In genomic region chr15:73633111-73633990, GRCh38 we compare ENCODE assay signal across 8 cellular contexts. TPM values are rescaled to one million over a fixed set of nuclear protein-coding genes. Genes with fewer than 3 reads are reported as not detected.
DNase-seq lines count a peak whose midpoint lies in the region; ATAC-seq and TF ChIP-seq lines count a peak whose summit lies in the region.

TSS of gene NPTN (minus strand) at chr15:73633389. CDS start at chr15:73633215, 174 bp downstream.

- H3K9me3 Mint-ChIP-seq in CD14-positive monocyte, result no peaks in the 10 kb centered on the region
- H3K9me3 Mint-ChIP-seq in activated CD4-positive, alpha-beta memory T cell treated with anti-CD3 and anti-CD28 coated beads for 36 hours, result no peaks in the 10 kb centered on the region

- peaks cover 63% of the 10 kb centered on the region for H3K4me1 Mint-ChIP-seq in CD14-positive monocyte
- H3K4me1 Mint-ChIP-seq in activated CD4-positive, alpha-beta memory T cell treated with anti-CD3 and anti-CD28 coated beads for 36 hours (ENCODE audit: low read depth), result peaks cover 47% of the 10 kb centered on the region

- CTCF ChIA-PET in activated CD4-positive, alpha-beta memory T cell treated with anti-CD3 and anti-CD28 coated beads for 36 hours (lab: Charles Lee), result interaction anchor here (0.8 to 17.3 kb wide), 6 partner anchors 15 to 148 kb away, joined by 3 to 437 read pairs (median 114); partner anchors contain the start of gene CD276

- peak within 1 kb of the TSS; percentile 62 to 97 (median 92) for H3K27ac ChIP-seq in dorsolateral prefrontal cortex

- POLR2A ChIA-PET in activated CD4-positive, alpha-beta memory T cell treated with anti-CD3 and anti-CD28 coated beads for 36 hours (lab: Charles Lee), result interaction anchor here (0.6 to 1.0 kb wide), 2 partner anchors 65 to 1211 kb away, joined by 3 to 4 read pairs; no protein-coding TSS in a partner anchor

- H3K36me3 Mint-ChIP-seq in CD14-positive monocyte, result no peaks in the 10 kb centered on the region
- H3K36me3 Mint-ChIP-seq in activated CD4-positive, alpha-beta memory T cell treated with anti-CD3 and anti-CD28 coated beads for 36 hours, result no peaks in the 10 kb centered on the region

- H3K27me3 Mint-ChIP-seq in CD14-positive monocyte (ENCODE audit: low read depth in 3 of 3), result peaks cover 4 to 7% (median 5%) of the 10 kb centered on the region in 3 donors
- H3K27me3 Mint-ChIP-seq in activated CD4-positive, alpha-beta memory T cell treated with anti-CD3 and anti-CD28 coated beads for 36 hours, result peaks cover 10% of the 10 kb centered on the region

- no peaks in the 10 kb centered on the region for H3K27me3 ChIP-seq in dorsolateral prefrontal cortex

- WGBS in lower leg skin, 2 donors, result 1 to 2% methylated on average over 33 to 46 of the region's 62 CpGs

- intact Hi-C loops in CD14-positive monocyte (cut with micrococcal nuclease), result loop anchor here (2.0 to 10.0 kb wide), 2 partner anchors 73 to 1519 kb away; partner anchors contain the start of genes MYO9A (in 1 of the 2) and SENP8 (in 1 of the 2)
- intact Hi-C loops in activated CD4-positive, alpha-beta memory T cell treated with anti-CD3 and anti-CD28 coated beads for 36 hours (cut with micrococcal nuclease), result loop anchor here (2.0 to 10.0 kb wide), 4 partner anchors 349 to 849 kb away; partner anchors contain the start of genes NEO1, PML and STOML1
- intact Hi-C loops in dorsolateral prefrontal cortex (cut with DNase I), result loop anchor here in 1 of 2 donors (2.0 to 10.0 kb wide), 3 partner anchors 64 to 849 kb away; partner anchors contain the start of gene ADPGK
- intact Hi-C loops in lower leg skin (cut with DNase I; ENCODE audit: low total_unique reads), result loop anchor here (2.0 to 10.0 kb wide), 2 partner anchors 51 to 67 kb away; partner anchors contain the start of gene CD276

- peak within 1 kb of the TSS; percentile 84 to 97 (median 93) for H3K27ac Mint-ChIP-seq in CD14-positive monocyte
- peak within 1 kb of the TSS; percentile 52 for H3K27ac Mint-ChIP-seq in activated CD4-positive, alpha-beta memory T cell treated with anti-CD3 and anti-CD28 coated beads for 36 hours

- TF ChIP-seq POLR2A in lower leg skin (IDR thresholded peaks at IDR 0.05), result no peak

- peak; percentile 99 for DNase-seq in CD14-positive monocyte (ENCODE audit: low spot score)
- DNase-seq in NCI-H82 (lab: John Stamatoyannopoulos, UW), result peak; percentile 98
- DNase-seq in activated CD4-positive, alpha-beta memory T cell treated with anti-CD3 and anti-CD28 coated beads for 36 hours, result peak; percentile 99
- DNase-seq in dorsolateral prefrontal cortex, result peak; percentile 96 to 100 (median 99)
- DNase-seq in lower leg skin (ENCODE audit: low spot score in 2 of 2), result peak; percentile 98 to 99
- DNase-seq in stimulated activated CD4-positive, alpha-beta T cell treated with anti-CD3 and anti-CD28 coated beads, Interleukin-4, amount 100 ng/mL, for 48 hours (ENCODE audit: low read depth in 2 of 2), result peak; percentile 97 to 98

- peak within 1 kb of the TSS; percentile 91 to 97 for H3K4me3 Mint-ChIP-seq in CD14-positive monocyte
- H3K4me3 Mint-ChIP-seq in activated CD4-positive, alpha-beta memory T cell treated with anti-CD3 and anti-CD28 coated beads for 36 hours, result peak within 1 kb of the TSS; percentile 83

- TF ChIP-seq CTCF in CD14-positive monocyte (IDR thresholded peaks at IDR 0.05) (no peak), dorsolateral prefrontal cortex (IDR thresholded peaks at IDR 0.05 in 54 of 56, conservative IDR thresholded peaks at IDR 0.05 in 2 of 56; ENCODE audit: low read depth in 1 of 56, partially characterized antibody in 56 of 56) (peak in 49 of 56 donors; percentile 4 to 67 (median 35)), lower leg skin (IDR thresholded peaks at IDR 0.05) (no peak)

- H3K4me3 ChIP-seq in dorsolateral prefrontal cortex (peak within 1 kb of the TSS; percentile 37 to 99 (median 92)), lower leg skin (ENCODE audit: low read depth, poor library complexity, severe bottlenecking) (peak within 1 kb of the TSS; percentile 94)

- ATAC-seq in GM19397 (IDR thresholded peaks at IDR 0.05; ENCODE audit: unreplicated experiment) (peak; percentile 93), HG03571 (IDR thresholded peaks at IDR 0.05; ENCODE audit: unreplicated experiment) (peak; percentile 83)

RNA-seq across cellular contexts. Expression of gene NPTN, which starts in this region (rescaled TPM):
- polyA plus RNA-seq in CD14-positive monocyte, result 10 to 100 TPM; 86.5 to 88.0 TPM
- 10 to 100 TPM; 46.7 to 49.8 TPM for total RNA-seq in activated CD4-positive, alpha-beta memory T cell treated with anti-CD3 and anti-CD28 coated beads for 36 hours
- 100 to 1,000 TPM; 126 to 515 (median 369) TPM for total RNA-seq in dorsolateral prefrontal cortex
- total RNA-seq in lower leg skin, result 100 to 1,000 TPM; 124 to 181 (median 150) TPM

Comparison
In these comparisons a context has a peak if more than half of its experiments do, and no peak if none do; other contexts are left out.
1. Peak in every context shown above with its lines: DNase-seq, ATAC-seq, H3K4me3 ChIP-seq and H3K27ac ChIP-seq.
2. CTCF ChIP-seq: peak in dorsolateral prefrontal cortex (49 of 56); none in CD14-positive monocyte (single experiment) and lower leg skin (0 of 3).